ENCODE assay signal across 15 cellular contexts in the genomic region with DNA sequence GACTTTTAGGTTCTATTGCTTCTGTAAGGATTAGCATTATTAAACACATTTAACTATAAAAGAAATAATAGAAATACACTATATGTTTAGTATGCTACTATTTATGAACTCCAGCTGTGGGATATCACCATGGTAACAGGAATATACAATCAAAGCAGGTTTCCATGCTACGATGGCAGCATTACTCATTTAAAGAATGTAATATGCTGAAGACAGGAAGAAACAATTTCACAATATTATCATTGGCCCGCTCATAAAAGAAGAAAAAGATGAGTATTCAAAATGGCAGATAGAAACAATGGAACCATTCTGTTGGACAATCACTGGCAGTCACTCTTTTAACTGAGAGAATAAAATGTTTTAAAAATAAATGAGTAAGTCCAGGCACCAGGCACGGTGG.
DNase-seq lines count a peak whose midpoint lies in the region; ATAC-seq, FAIRE-seq and TF ChIP-seq lines count a peak whose summit lies in the region.
"Had no signal": no experiment of that assay in that cellular context is flagged by ENCODE, and none has a peak within 500 bp of the region (broad histone marks: within the 10 kb centered on the region; RNA-seq: fewer than 3 reads in every experiment).

No MANE protein-coding gene starts in this region.

- H3K4me3 Mint-ChIP-seq in MCF 10A (ENCODE audit: unreplicated experiment) (no peak overlapping the region), astrocyte (ENCODE audit: unreplicated experiment) (no peak overlapping the region)
- H3K4me3 Mint-ChIP-seq: activated CD8-positive, alpha-beta memory T cell treated with anti-CD3 and anti-CD28 coated beads, Interleukin-2, amount 10 ng/mL, durations not matched to agents 7 days and 5 days; naive B cell had no signal

- no peaks in the 10 kb centered on the region for H3K4me1 Mint-ChIP-seq in MCF 10A (ENCODE audit: insufficient read depth, unreplicated experiment)
- H3K4me1 Mint-ChIP-seq in astrocyte (ENCODE audit: low read depth, unreplicated experiment): no peaks in the 10 kb centered on the region
- H3K4me1 Mint-ChIP-seq: naive B cell had no signal

- no peak for TF ChIP-seq CTCF in MCF 10A (IDR thresholded peaks at IDR 0.05; ENCODE audit: unreplicated experiment)
- no peak for TF ChIP-seq CTCF in breast epithelium (IDR thresholded peaks at IDR 0.05)
- TF ChIP-seq CTCF in astrocyte (IDR thresholded peaks at IDR 0.05; ENCODE audit: insufficient read depth, low read depth, low read length): no peak
- no peak for TF ChIP-seq CTCF in foreskin keratinocyte (conservative IDR thresholded peaks at IDR 0.05)
- no peak for TF ChIP-seq CTCF in OCI-LY7 (conservative IDR thresholded peaks at IDR 0.05; ENCODE audit: low read length)
- no peak for TF ChIP-seq CTCF in dorsolateral prefrontal cortex (IDR thresholded peaks at IDR 0.05 in 54 of 56, conservative IDR thresholded peaks at IDR 0.05 in 2 of 56; ENCODE audit: low read depth in 1 of 56, partially characterized antibody in 56 of 56)

- H3K79me2 ChIP-seq in astrocyte (ENCODE audit: insufficient read depth, low read length) (no peaks in the 10 kb centered on the region), OCI-LY7 (ENCODE audit: insufficient read depth, low read depth, low read length) (no peaks in the 10 kb centered on the region)

- H4K20me1 ChIP-seq in astrocyte (ENCODE audit: insufficient read depth, low read length): no peaks in the 10 kb centered on the region
- H4K20me1 ChIP-seq in OCI-LY7 (ENCODE audit: insufficient read depth, low read length): no peaks in the 10 kb centered on the region
- H4K20me1 ChIP-seq: BLaER1 had no signal

- intact Hi-C loops in MCF 10A (cut with micrococcal nuclease) (loop anchor here (10.0 kb wide), 1 partner anchor 149 kb away; a partner anchor contains a TSS), breast epithelium (cut with DNase I; ENCODE audit: low total_unique reads) (no loop called here), OCI-LY7 (cut with micrococcal nuclease; ENCODE audit: unreplicated experiment) (no loop called here), dorsolateral prefrontal cortex (cut with DNase I) (no loop called here)

- H2AFZ ChIP-seq in astrocyte (ENCODE audit: low read depth, low read length) (no peak overlapping the region), OCI-LY7 (ENCODE audit: low read length) (no peak overlapping the region)

- H3K9ac ChIP-seq in astrocyte (ENCODE audit: low read length): peak overlapping the region; percentile 26
- H3K9ac ChIP-seq: BLaER1 had no signal

- no peak overlapping the region for H3K4me2 ChIP-seq in astrocyte (ENCODE audit: low read length)
- no peak overlapping the region for H3K4me2 ChIP-seq in OCI-LY7 (ENCODE audit: low read length)
- H3K4me2 ChIP-seq: BLaER1 had no signal

- DNase-seq in MCF 10A (ENCODE audit: unreplicated experiment): peak; percentile 62
- no peak for DNase-seq in breast epithelium (ENCODE audit: low spot score in 2 of 2)
- peak; percentile 69 for DNase-seq in astrocyte (ENCODE audit: low read depth)
- peak; percentile 37 to 43 for DNase-seq in foreskin keratinocyte
- no peak for DNase-seq in NCI-H2171 treated with DMSO at 0.1 percent for 48 hours (lab: John Stamatoyannopoulos, UW)
- DNase-seq in OCI-LY7 (ENCODE audit: low spot score): no peak
- no peak for DNase-seq in dorsolateral prefrontal cortex
- DNase-seq: activated CD8-positive, alpha-beta memory T cell treated with anti-CD3 and anti-CD28 coated beads, Interleukin-2, amount 10 ng/mL, durations not matched to agents 7 days and 5 days; naive B cell; NCI-H446 treated with DMSO at 0.1 percent for 48 hours; stimulated activated CD4-positive, alpha-beta T cell treated with anti-CD3 and anti-CD28 coated beads, Interleukin-12 subunit alpha, Interleukin-12 subunit beta, amount 100 ng/mL, for 4 hours had no signal

- H3K4me3 ChIP-seq in breast epithelium (no peak overlapping the region), astrocyte (ENCODE audit: insufficient read depth, low read depth, low read length) (no peak overlapping the region), OCI-LY7 (ENCODE audit: low read depth, low read length, poor library complexity, severe bottlenecking) (no peak overlapping the region), dorsolateral prefrontal cortex (no peak overlapping the region)
- H3K4me3 ChIP-seq: BLaER1 had no signal

- H3K4me1 ChIP-seq in breast epithelium: no peaks in the 10 kb centered on the region
- no peaks in the 10 kb centered on the region for H3K4me1 ChIP-seq in astrocyte (ENCODE audit: insufficient read depth, low read length)
- H3K4me1 ChIP-seq in foreskin keratinocyte: no peaks in the 10 kb centered on the region
- no peaks in the 10 kb centered on the region for H3K4me1 ChIP-seq in OCI-LY7 (ENCODE audit: insufficient read depth, low read length, poor library complexity, severe bottlenecking)
- H3K4me1 ChIP-seq: BLaER1 had no signal

- H3K9me3 Mint-ChIP-seq in MCF 10A (ENCODE audit: unreplicated experiment): no peaks in the 10 kb centered on the region
- no peaks in the 10 kb centered on the region for H3K9me3 Mint-ChIP-seq in astrocyte (ENCODE audit: unreplicated experiment)

- no peaks in the 10 kb centered on the region for H3K9me3 ChIP-seq in breast epithelium
- H3K9me3 ChIP-seq in astrocyte (ENCODE audit: insufficient read depth, low read depth, low read length): no peaks in the 10 kb centered on the region
- no peaks in the 10 kb centered on the region for H3K9me3 ChIP-seq in OCI-LY7 (ENCODE audit: low read length)
- H3K9me3 ChIP-seq: BLaER1 had no signal

- POLR2A ChIA-PET in MCF 10A (lab: Yijun Ruan, JAX): no interaction called here
- POLR2A ChIA-PET in OCI-LY7 (lab: Charles Lee): no interaction called here

- CTCF ChIA-PET in MCF 10A (lab: Yijun Ruan, JAX) (no interaction called here), OCI-LY7 (lab: Charles Lee; ENCODE audit: unreplicated experiment) (no interaction called here)

- H3K27ac Mint-ChIP-seq in MCF 10A (ENCODE audit: low read depth, unreplicated experiment) (no peak overlapping the region), astrocyte (ENCODE audit: unreplicated experiment) (no peak overlapping the region)
- H3K27ac Mint-ChIP-seq: activated CD8-positive, alpha-beta memory T cell treated with anti-CD3 and anti-CD28 coated beads, Interleukin-2, amount 10 ng/mL, durations not matched to agents 7 days and 5 days; naive B cell had no signal

- H3K27ac ChIP-seq in breast epithelium: no peak overlapping the region
- H3K27ac ChIP-seq in astrocyte (ENCODE audit: low read depth, low read length): peak overlapping the region; percentile 77
- H3K27ac ChIP-seq in foreskin keratinocyte: no peak overlapping the region
- no peak overlapping the region for H3K27ac ChIP-seq in OCI-LY7 (ENCODE audit: low read depth, low read length, poor library complexity, severe bottlenecking)
- no peak overlapping the region for H3K27ac ChIP-seq in dorsolateral prefrontal cortex
- H3K27ac ChIP-seq: BLaER1 had no signal

- H3K36me3 Mint-ChIP-seq in MCF 10A (ENCODE audit: insufficient read depth, unreplicated experiment) (peaks cover 14% of the 10 kb centered on the region), astrocyte (ENCODE audit: low read depth, unreplicated experiment) (peaks cover 24% of the 10 kb centered on the region)

- ATAC-seq in foreskin keratinocyte: peak; percentile 69
- no peak for ATAC-seq in GM21737 (IDR thresholded peaks at IDR 0.05; ENCODE audit: unreplicated experiment)
- ATAC-seq: activated CD8-positive, alpha-beta memory T cell treated with anti-CD3 and anti-CD28 coated beads, Interleukin-2, amount 10 ng/mL, durations not matched to agents 7 days and 5 days had no signal

- TF ChIP-seq POLR2A in breast epithelium (IDR thresholded peaks at IDR 0.05): no peak

- BruUV-seq in MCF 10A (replicated peaks; lab: Mats Ljungman, UMichigan) (no TSS peak), OCI-LY7 (replicated peaks; lab: Mats Ljungman, UMichigan) (no TSS peak)

- H3K9me2 ChIP-seq in OCI-LY7 (ENCODE audit: insufficient read depth, low read length): no peaks in the 10 kb centered on the region; the same call in 1 of the 2 replicates

- peak; percentile 5 for FAIRE-seq in astrocyte (lab: Jason Lieb, UNC)
- FAIRE-seq: endometrium, urothelium cell line had no signal

- no peaks in the 10 kb centered on the region for H3K27me3 Mint-ChIP-seq in MCF 10A (ENCODE audit: insufficient read depth, unreplicated experiment)
- no peaks in the 10 kb centered on the region for H3K27me3 Mint-ChIP-seq in astrocyte (ENCODE audit: low read depth, unreplicated experiment)
- H3K27me3 Mint-ChIP-seq: activated CD8-positive, alpha-beta memory T cell treated with anti-CD3 and anti-CD28 coated beads, Interleukin-2, amount 10 ng/mL, durations not matched to agents 7 days and 5 days; naive B cell had no signal

- no peaks in the 10 kb centered on the region for H3K36me3 ChIP-seq in breast epithelium
- peaks cover 28% of the 10 kb centered on the region for H3K36me3 ChIP-seq in astrocyte (ENCODE audit: insufficient read depth, low read length)
- H3K36me3 ChIP-seq in OCI-LY7 (ENCODE audit: insufficient read depth, low read length): peaks cover 23% of the 10 kb centered on the region

- no peaks in the 10 kb centered on the region for H3K27me3 ChIP-seq in breast epithelium
- H3K27me3 ChIP-seq in astrocyte (ENCODE audit: insufficient read depth, low read length): no peaks in the 10 kb centered on the region
- no peaks in the 10 kb centered on the region for H3K27me3 ChIP-seq in foreskin keratinocyte
- no peaks in the 10 kb centered on the region for H3K27me3 ChIP-seq in dorsolateral prefrontal cortex
- H3K27me3 ChIP-seq: BLaER1 had no signal

Comparison
In these comparisons a context has a peak if more than half of its experiments do, and no peak if none do; other contexts are left out.
1. DNase-seq: peak in MCF 10A (single experiment), astrocyte (single experiment) and foreskin keratinocyte (2 of 2); none in breast epithelium (0 of 2), NCI-H2171 treated with DMSO at 0.1 percent for 48 hours (single experiment), OCI-LY7 (single experiment) and dorsolateral prefrontal cortex (0 of 10).